In the genomic region with DNA sequence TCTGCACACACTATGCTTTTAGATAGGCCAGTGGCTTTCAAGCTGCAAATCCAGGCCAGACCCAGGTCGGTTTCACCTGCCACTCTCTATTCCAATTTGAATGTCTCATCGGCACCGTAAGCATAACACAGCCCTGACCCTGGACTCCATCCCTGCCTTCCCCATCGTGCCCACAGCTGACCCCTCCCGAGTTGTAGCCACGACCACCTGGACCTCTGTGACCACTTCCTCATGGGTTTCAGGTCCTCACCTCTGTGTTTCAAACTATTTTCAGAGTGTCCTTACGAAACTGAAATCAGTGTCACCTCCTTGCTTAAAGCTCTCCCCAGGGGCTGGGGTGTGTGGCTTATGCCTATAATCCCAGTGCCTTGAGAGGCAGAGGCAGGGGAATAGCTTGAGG, we compare ENCODE assay signal across 1 cellular context.
TF ChIP-seq lines count a peak whose summit lies in the region.

No MANE protein-coding gene starts in this region.

TF ChIP-seq in GM12878, 131 proteins besides CTCF, POLR2A, EP300 and RAD21 (continues in another document):
- no peak for TF ChIP-seq PAX8 (IDR thresholded peaks at IDR 0.05)
- TF ChIP-seq KLF5 (IDR thresholded peaks at IDR 0.05; ENCODE audit: partially characterized antibody) = no peak
- TF ChIP-seq ZNF24 (IDR thresholded peaks at IDR 0.05) = no peak
- no peak for TF ChIP-seq JUNB (IDR thresholded peaks at IDR 0.05)
- TF ChIP-seq MTA3 (IDR thresholded peaks at IDR 0.05; ENCODE audit: borderline replicate concordance, low read length) = peak; percentile 20; the same call in 1 of the 2 replicates
- TF ChIP-seq WRNIP1 (IDR thresholded peaks at IDR 0.05; ENCODE audit: borderline replicate concordance, low read depth, low read length) = no peak
- no peak for TF ChIP-seq BACH1 (IDR thresholded peaks at IDR 0.05; ENCODE audit: borderline replicate concordance)
- no peak for TF ChIP-seq ZZZ3 (IDR thresholded peaks at IDR 0.05; ENCODE audit: control insufficient read depth, insufficient read length, low read depth)
- TF ChIP-seq FOXM1 (IDR thresholded peaks at IDR 0.05; ENCODE audit: low read depth, low read length) = 0 out of 2 replicates have a peak, but pooled peaks have one; percentile 64
- no peak for TF ChIP-seq NFYA (IDR thresholded peaks at IDR 0.05; ENCODE audit: borderline replicate concordance, low read depth, low read length)
- TF ChIP-seq HDAC6 (IDR thresholded peaks at IDR 0.05; ENCODE audit: unreplicated experiment) = no peak
- TF ChIP-seq IKZF2 (IDR thresholded peaks at IDR 0.05) = peak; percentile 76 to 81; a peak in 3 of 4 replicates
- peak; percentile 89 for TF ChIP-seq MEF2B (IDR thresholded peaks at IDR 0.05; ENCODE audit: partially characterized antibody, poor library complexity, severe bottlenecking)
- no peak for TF ChIP-seq ATF7 (IDR thresholded peaks at IDR 0.05; ENCODE audit: low read depth)
- TF ChIP-seq CHD4 (IDR thresholded peaks at IDR 0.05) = no peak
- peak; percentile 32; the same call in 1 of the 2 replicates for TF ChIP-seq CBFB (IDR thresholded peaks at IDR 0.05; ENCODE audit: low read depth)
- TF ChIP-seq NFXL1 (IDR thresholded peaks at IDR 0.05; ENCODE audit: borderline replicate concordance) = no peak
- no peak for TF ChIP-seq SRF (IDR thresholded peaks at IDR 0.05; ENCODE audit: low read depth in 2 of 2, low read length in 2 of 2)
- no peak for TF ChIP-seq KDM1A (IDR thresholded peaks at IDR 0.05; ENCODE audit: borderline replicate concordance)
- no peak for TF ChIP-seq HCFC1 (IDR thresholded peaks at IDR 0.05; ENCODE audit: low read length)
- TF ChIP-seq, protein P1, sequence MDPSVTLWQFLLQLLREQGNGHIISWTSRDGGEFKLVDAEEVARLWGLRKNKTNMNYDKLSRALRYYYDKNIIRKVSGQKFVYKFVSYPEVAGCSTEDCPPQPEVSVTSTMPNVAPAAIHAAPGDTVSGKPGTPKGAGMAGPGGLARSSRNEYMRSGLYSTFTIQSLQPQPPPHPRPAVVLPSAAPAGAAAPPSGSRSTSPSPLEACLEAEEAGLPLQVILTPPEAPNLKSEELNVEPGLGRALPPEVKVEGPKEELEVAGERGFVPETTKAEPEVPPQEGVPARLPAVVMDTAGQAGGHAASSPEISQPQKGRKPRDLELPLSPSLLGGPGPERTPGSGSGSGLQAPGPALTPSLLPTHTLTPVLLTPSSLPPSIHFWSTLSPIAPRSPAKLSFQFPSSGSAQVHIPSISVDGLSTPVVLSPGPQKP (IDR thresholded peaks at IDR 0.05; ENCODE audit: low read depth, low read length) = no peak
- TF ChIP-seq, protein P2, sequence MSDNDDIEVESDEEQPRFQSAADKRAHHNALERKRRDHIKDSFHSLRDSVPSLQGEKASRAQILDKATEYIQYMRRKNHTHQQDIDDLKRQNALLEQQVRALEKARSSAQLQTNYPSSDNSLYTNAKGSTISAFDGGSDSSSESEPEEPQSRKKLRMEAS (IDR thresholded peaks at IDR 0.05; ENCODE audit: low read depth, low read length) = no peak
- no peak for TF ChIP-seq GABPA (IDR thresholded peaks at IDR 0.05; ENCODE audit: low read depth)
- peak; percentile 71; the same call in 1 of the 2 replicates for TF ChIP-seq NFIC (IDR thresholded peaks at IDR 0.05; ENCODE audit: low read depth, low read length)
- TF ChIP-seq ZBED1 (IDR thresholded peaks at IDR 0.05; ENCODE audit: borderline replicate concordance) = peak; percentile 60; the same call in 1 of the 2 replicates
- TF ChIP-seq MXI1 (IDR thresholded peaks at IDR 0.05; ENCODE audit: low read depth, low read length) = no peak
- TF ChIP-seq, protein P3, sequence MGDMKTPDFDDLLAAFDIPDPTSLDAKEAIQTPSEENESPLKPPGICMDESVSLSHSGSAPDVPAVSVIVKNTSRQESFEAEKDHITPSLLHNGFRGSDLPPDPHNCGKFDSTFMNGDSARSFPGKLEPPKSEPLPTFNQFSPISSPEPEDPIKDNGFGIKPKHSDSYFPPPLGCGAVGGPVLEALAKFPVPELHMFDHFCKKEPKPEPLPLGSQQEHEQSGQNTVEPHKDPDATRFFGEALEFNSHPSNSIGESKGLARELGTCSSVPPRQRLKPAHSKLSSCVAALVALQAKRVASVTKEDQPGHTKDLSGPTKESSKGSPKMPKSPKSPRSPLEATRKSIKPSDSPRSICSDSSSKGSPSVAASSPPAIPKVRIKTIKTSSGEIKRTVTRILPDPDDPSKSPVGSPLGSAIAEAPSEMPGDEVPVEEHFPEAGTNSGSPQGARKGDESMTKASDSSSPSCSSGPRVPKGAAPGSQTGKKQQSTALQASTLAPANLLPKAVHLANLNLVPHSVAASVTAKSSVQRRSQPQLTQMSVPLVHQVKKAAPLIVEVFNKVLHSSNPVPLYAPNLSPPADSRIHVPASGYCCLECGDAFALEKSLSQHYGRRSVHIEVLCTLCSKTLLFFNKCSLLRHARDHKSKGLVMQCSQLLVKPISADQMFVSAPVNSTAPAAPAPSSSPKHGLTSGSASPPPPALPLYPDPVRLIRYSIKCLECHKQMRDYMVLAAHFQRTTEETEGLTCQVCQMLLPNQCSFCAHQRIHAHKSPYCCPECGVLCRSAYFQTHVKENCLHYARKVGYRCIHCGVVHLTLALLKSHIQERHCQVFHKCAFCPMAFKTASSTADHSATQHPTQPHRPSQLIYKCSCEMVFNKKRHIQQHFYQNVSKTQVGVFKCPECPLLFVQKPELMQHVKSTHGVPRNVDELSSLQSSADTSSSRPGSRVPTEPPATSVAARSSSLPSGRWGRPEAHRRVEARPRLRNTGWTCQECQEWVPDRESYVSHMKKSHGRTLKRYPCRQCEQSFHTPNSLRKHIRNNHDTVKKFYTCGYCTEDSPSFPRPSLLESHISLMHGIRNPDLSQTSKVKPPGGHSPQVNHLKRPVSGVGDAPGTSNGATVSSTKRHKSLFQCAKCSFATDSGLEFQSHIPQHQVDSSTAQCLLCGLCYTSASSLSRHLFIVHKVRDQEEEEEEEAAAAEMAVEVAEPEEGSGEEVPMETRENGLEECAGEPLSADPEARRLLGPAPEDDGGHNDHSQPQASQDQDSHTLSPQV (IDR thresholded peaks at IDR 0.05) = no peak
- no peak for TF ChIP-seq ASH2L (IDR thresholded peaks at IDR 0.05; ENCODE audit: borderline replicate concordance, low read depth)
- TF ChIP-seq ZNF274 (IDR thresholded peaks at IDR 0.05; ENCODE audit: insufficient read depth, insufficient read length) = no peak
- no peak for TF ChIP-seq NR2C1 (IDR thresholded peaks at IDR 0.05)
- no peak for TF ChIP-seq CBX3 (IDR thresholded peaks at IDR 0.05; ENCODE audit: borderline replicate concordance, low read depth)
- TF ChIP-seq TCF7 (IDR thresholded peaks at IDR 0.05; ENCODE audit: borderline replicate concordance) = no peak
- TF ChIP-seq, protein P4, sequence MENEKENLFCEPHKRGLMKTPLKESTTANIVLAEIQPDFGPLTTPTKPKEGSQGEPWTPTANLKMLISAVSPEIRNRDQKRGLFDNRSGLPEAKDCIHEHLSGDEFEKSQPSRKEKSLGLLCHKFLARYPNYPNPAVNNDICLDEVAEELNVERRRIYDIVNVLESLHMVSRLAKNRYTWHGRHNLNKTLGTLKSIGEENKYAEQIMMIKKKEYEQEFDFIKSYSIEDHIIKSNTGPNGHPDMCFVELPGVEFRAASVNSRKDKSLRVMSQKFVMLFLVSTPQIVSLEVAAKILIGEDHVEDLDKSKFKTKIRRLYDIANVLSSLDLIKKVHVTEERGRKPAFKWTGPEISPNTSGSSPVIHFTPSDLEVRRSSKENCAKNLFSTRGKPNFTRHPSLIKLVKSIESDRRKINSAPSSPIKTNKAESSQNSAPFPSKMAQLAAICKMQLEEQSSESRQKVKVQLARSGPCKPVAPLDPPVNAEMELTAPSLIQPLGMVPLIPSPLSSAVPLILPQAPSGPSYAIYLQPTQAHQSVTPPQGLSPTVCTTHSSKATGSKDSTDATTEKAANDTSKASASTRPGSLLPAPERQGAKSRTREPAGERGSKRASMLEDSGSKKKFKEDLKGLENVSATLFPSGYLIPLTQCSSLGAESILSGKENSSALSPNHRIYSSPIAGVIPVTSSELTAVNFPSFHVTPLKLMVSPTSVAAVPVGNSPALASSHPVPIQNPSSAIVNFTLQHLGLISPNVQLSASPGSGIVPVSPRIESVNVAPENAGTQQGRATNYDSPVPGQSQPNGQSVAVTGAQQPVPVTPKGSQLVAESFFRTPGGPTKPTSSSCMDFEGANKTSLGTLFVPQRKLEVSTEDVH (IDR thresholded peaks at IDR 0.05; ENCODE audit: low read depth, partially characterized antibody) = no peak
- TF ChIP-seq JUND (IDR thresholded peaks at IDR 0.05; ENCODE audit: low read depth, low read length) = no peak
- TF ChIP-seq SUZ12 (IDR thresholded peaks at IDR 0.05; ENCODE audit: unreplicated experiment) = no peak
- TF ChIP-seq, protein P5, sequence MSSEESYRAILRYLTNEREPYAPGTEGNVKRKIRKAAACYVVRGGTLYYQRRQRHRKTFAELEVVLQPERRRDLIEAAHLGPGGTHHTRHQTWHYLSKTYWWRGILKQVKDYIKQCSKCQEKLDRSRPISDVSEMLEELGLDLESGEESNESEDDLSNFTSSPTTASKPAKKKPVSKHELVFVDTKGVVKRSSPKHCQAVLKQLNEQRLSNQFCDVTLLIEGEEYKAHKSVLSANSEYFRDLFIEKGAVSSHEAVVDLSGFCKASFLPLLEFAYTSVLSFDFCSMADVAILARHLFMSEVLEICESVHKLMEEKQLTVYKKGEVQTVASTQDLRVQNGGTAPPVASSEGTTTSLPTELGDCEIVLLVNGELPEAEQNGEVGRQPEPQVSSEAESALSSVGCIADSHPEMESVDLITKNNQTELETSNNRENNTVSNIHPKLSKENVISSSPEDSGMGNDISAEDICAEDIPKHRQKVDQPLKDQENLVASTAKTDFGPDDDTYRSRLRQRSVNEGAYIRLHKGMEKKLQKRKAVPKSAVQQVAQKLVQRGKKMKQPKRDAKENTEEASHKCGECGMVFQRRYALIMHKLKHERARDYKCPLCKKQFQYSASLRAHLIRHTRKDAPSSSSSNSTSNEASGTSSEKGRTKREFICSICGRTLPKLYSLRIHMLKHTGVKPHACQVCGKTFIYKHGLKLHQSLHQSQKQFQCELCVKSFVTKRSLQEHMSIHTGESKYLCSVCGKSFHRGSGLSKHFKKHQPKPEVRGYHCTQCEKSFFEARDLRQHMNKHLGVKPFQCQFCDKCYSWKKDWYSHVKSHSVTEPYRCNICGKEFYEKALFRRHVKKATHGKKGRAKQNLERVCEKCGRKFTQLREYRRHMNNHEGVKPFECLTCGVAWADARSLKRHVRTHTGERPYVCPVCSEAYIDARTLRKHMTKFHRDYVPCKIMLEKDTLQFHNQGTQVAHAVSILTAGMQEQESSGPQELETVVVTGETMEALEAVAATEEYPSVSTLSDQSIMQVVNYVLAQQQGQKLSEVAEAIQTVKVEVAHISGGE (CRISPR knock-in tag; IDR thresholded peaks at IDR 0.05) = no peak
- TF ChIP-seq BMI1 (IDR thresholded peaks at IDR 0.05; ENCODE audit: borderline replicate concordance) = 0 out of 2 replicates have a peak, but pooled peaks have one; percentile 32
- peak; percentile 43; the same call in 1 of the 2 replicates for TF ChIP-seq CREM (IDR thresholded peaks at IDR 0.05; ENCODE audit: low read depth)
- peak; percentile 50; the same call in 1 of the 2 replicates for TF ChIP-seq TCF3 (IDR thresholded peaks at IDR 0.05; ENCODE audit: borderline replicate concordance, insufficient read depth, low read depth, low read length)
- TF ChIP-seq SMAD5 (IDR thresholded peaks at IDR 0.05; ENCODE audit: low read depth) = no peak
- TF ChIP-seq YBX1 (IDR thresholded peaks at IDR 0.05) = no peak
- TF ChIP-seq DPF2 (IDR thresholded peaks at IDR 0.05) = peak; percentile 72; the same call in 1 of the 2 replicates
- peak; percentile 76 for TF ChIP-seq EED (IDR thresholded peaks at IDR 0.05; ENCODE audit: low read depth)
- TF ChIP-seq, protein P6, sequence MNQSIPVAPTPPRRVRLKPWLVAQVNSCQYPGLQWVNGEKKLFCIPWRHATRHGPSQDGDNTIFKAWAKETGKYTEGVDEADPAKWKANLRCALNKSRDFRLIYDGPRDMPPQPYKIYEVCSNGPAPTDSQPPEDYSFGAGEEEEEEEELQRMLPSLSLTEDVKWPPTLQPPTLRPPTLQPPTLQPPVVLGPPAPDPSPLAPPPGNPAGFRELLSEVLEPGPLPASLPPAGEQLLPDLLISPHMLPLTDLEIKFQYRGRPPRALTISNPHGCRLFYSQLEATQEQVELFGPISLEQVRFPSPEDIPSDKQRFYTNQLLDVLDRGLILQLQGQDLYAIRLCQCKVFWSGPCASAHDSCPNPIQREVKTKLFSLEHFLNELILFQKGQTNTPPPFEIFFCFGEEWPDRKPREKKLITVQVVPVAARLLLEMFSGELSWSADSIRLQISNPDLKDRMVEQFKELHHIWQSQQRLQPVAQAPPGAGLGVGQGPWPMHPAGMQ (IDR thresholded peaks at IDR 0.05; ENCODE audit: borderline replicate concordance) = no peak
- TF ChIP-seq, protein P7, sequence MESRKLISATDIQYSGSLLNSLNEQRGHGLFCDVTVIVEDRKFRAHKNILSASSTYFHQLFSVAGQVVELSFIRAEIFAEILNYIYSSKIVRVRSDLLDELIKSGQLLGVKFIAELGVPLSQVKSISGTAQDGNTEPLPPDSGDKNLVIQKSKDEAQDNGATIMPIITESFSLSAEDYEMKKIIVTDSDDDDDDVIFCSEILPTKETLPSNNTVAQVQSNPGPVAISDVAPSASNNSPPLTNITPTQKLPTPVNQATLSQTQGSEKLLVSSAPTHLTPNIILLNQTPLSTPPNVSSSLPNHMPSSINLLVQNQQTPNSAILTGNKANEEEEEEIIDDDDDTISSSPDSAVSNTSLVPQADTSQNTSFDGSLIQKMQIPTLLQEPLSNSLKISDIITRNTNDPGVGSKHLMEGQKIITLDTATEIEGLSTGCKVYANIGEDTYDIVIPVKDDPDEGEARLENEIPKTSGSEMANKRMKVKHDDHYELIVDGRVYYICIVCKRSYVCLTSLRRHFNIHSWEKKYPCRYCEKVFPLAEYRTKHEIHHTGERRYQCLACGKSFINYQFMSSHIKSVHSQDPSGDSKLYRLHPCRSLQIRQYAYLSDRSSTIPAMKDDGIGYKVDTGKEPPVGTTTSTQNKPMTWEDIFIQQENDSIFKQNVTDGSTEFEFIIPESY (IDR thresholded peaks at IDR 0.05) = no peak
- TF ChIP-seq NBN (IDR thresholded peaks at IDR 0.05) = no peak
- TF ChIP-seq, protein P8, sequence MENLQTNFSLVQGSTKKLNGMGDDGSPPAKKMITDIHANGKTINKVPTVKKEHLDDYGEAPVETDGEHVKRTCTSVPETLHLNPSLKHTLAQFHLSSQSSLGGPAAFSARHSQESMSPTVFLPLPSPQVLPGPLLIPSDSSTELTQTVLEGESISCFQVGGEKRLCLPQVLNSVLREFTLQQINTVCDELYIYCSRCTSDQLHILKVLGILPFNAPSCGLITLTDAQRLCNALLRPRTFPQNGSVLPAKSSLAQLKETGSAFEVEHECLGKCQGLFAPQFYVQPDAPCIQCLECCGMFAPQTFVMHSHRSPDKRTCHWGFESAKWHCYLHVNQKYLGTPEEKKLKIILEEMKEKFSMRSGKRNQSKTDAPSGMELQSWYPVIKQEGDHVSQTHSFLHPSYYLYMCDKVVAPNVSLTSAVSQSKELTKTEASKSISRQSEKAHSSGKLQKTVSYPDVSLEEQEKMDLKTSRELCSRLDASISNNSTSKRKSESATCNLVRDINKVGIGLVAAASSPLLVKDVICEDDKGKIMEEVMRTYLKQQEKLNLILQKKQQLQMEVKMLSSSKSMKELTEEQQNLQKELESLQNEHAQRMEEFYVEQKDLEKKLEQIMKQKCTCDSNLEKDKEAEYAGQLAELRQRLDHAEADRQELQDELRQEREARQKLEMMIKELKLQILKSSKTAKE (IDR thresholded peaks at IDR 0.05; ENCODE audit: low read depth, poor library complexity, severe bottlenecking) = no peak
